Comparison of ENCODE assay signal across 5 cellular contexts in genomic region chr5:17354265-17354664, GRCh38.
"Had no signal": no experiment of that assay in that cellular context is flagged by ENCODE, and none has a peak within 500 bp of the region (broad histone marks: within the 10 kb centered on the region; RNA-seq: fewer than 3 reads in every experiment).

No MANE protein-coding gene starts in this region.

- H3K27ac Mint-ChIP-seq: GM23338, H9 had no signal

- H3K4me3 ChIP-seq: GM23338 had no signal

- ATAC-seq: GM23338 had no signal

- H3K4me3 Mint-ChIP-seq: GM23338, H9 had no signal

- H3K4me2 ChIP-seq: GM23338 had no signal

- H2AFZ ChIP-seq: GM23338 had no signal

- DNase-seq: H9, HCEC 1CT, IMR-90, KBM-7 had no signal
